In genomic region chr20:39269031-39269461, GRCh38 we compare ENCODE assay signal across 8 cellular contexts.
A peak's percentile ranks its signal among the peaks of the same experiment; 100 is the strongest.
DNase-seq lines count a peak whose midpoint lies in the region; ATAC-seq, FAIRE-seq and TF ChIP-seq lines count a peak whose summit lies in the region.

No MANE protein-coding gene starts in this region.

- H3K79me2 ChIP-seq in endothelial cell of umbilical vein (ENCODE audit: control insufficient read depth, insufficient read depth, low read length), result no peaks in the 10 kb centered on the region

- H3K9ac ChIP-seq in endothelial cell of umbilical vein (replicated peaks; ENCODE audit: extremely low read depth, insufficient read depth, low read length), result no peak overlapping the region

- ATAC-seq in GM18867 (IDR thresholded peaks at IDR 0.05; ENCODE audit: unreplicated experiment) (peak; percentile 62), natural killer cell (peak in 2 of 3 donors; percentile 46 to 78)

- H3K4me2 ChIP-seq in endothelial cell of umbilical vein (ENCODE audit: insufficient read depth, low read length), result no peak overlapping the region

- TF ChIP-seq POLR2A in endothelial cell of umbilical vein (IDR thresholded peaks at IDR 0.05; ENCODE audit: low read depth, low read length) (no peak), uterus (IDR thresholded peaks at IDR 0.05) (no peak)

- no peak overlapping the region for H3K4me3 Mint-ChIP-seq in natural killer cell

- no peaks in the 10 kb centered on the region for H3K27me3 ChIP-seq in endothelial cell of umbilical vein (ENCODE audit: control insufficient read depth in 2 of 2, insufficient read depth in 2 of 2, low read length in 2 of 2)
- H3K27me3 ChIP-seq in uterus, result no peaks in the 10 kb centered on the region

- H3K27me3 Mint-ChIP-seq in natural killer cell (ENCODE audit: low read depth in 2 of 2), result no peaks in the 10 kb centered on the region

- no TSS peak for BruUV-seq in endothelial cell of umbilical vein (replicated peaks; lab: Mats Ljungman, UMichigan)

- H2AFZ ChIP-seq in endothelial cell of umbilical vein (ENCODE audit: low read depth, low read length), result no peak overlapping the region

- DNase-seq in HuH-7 (ENCODE audit: low spot score), result peak; percentile 74
- DNase-seq in UCSD-AML1 (lab: John Stamatoyannopoulos, UW; ENCODE audit: unreplicated experiment), result peak; percentile 46
- no peak for DNase-seq in endothelial cell of umbilical vein (ENCODE audit: low read depth, low spot score)
- DNase-seq in natural killer cell, result no peak
- DNase-seq in uterus, result peak in 1 of 2 donors; percentile 35
- no peak for DNase-seq in central memory CD4-positive, alpha-beta T cell

- FAIRE-seq in endothelial cell of umbilical vein (lab: Jason Lieb, UNC), result peak; percentile 53

- H4K20me1 ChIP-seq in endothelial cell of umbilical vein (replicated peaks; ENCODE audit: control insufficient read depth, extremely low read depth, insufficient read depth, low read length), result no peaks in the 10 kb centered on the region

- no peaks in the 10 kb centered on the region for H3K9me3 Mint-ChIP-seq in natural killer cell

- H3K36me3 ChIP-seq in endothelial cell of umbilical vein (ENCODE audit: control insufficient read depth in 2 of 2, extremely low read depth in 1 of 2, insufficient read depth in 2 of 2, low read length in 2 of 2) (no peaks in the 10 kb centered on the region), uterus (no peaks in the 10 kb centered on the region)

- no peaks in the 10 kb centered on the region for H3K4me1 Mint-ChIP-seq in natural killer cell

- H3K4me3 ChIP-seq in endothelial cell of umbilical vein (replicated peaks in 1 of 3; ENCODE audit: insufficient read depth in 1 of 3, low read depth in 1 of 3, low read length in 3 of 3), result no peak overlapping the region
- no peak overlapping the region for H3K4me3 ChIP-seq in uterus

- H3K27ac ChIP-seq in C4-2B, result no peak overlapping the region
- H3K27ac ChIP-seq in endothelial cell of umbilical vein (ENCODE audit: insufficient read depth, low read depth, low read length), result no peak overlapping the region
- H3K27ac ChIP-seq in uterus, result no peak overlapping the region

- POLR2A ChIA-PET in endothelial cell of umbilical vein (lab: Charles Lee), result interaction anchor here (1.7 to 1.8 kb wide), 2 partner anchors 605 to 1420 kb away, joined by 5 read pairs; partner anchors contain the start of gene MAFB

- H3K4me1 ChIP-seq in endothelial cell of umbilical vein (ENCODE audit: control insufficient read depth, extremely low read depth, insufficient read depth, low read length) (peaks cover 4% of the 10 kb centered on the region), uterus (no peaks in the 10 kb centered on the region)

- CTCF ChIA-PET in endothelial cell of umbilical vein (lab: Charles Lee), result interaction anchor here (0.5 to 9.9 kb wide), 24 partner anchors 10 to 1723 kb away, joined by 3 to 157 read pairs (median 4); partner anchors contain the start of gene MAFB

- H3K36me3 Mint-ChIP-seq in natural killer cell, result no peaks in the 10 kb centered on the region

- no peak overlapping the region for H3K27ac Mint-ChIP-seq in natural killer cell

- H3K9me1 ChIP-seq in endothelial cell of umbilical vein (replicated peaks; ENCODE audit: control insufficient read depth, extremely low read depth, insufficient read depth, low read length), result no peaks in the 10 kb centered on the region

- intact Hi-C loops in endothelial cell of umbilical vein (cut with micrococcal nuclease), result loop anchor here (1.0 to 10.0 kb wide), 7 partner anchors 219 to 1422 kb away; no protein-coding TSS in a partner anchor
- intact Hi-C loops in natural killer cell (cut with micrococcal nuclease), result no loop called here
- intact Hi-C loops in uterus (cut with DNase I; ENCODE audit: low total_unique reads), result no loop called here

- H3K9me3 ChIP-seq in endothelial cell of umbilical vein (replicated peaks; ENCODE audit: control insufficient read depth, insufficient read depth, low read length) (no peaks in the 10 kb centered on the region), uterus (no peaks in the 10 kb centered on the region)

- dilution Hi-C loops in endothelial cell of umbilical vein (cut with MboI; ENCODE audit: extremely low pct_ligation_motif_present, low sequenced_read_pairs), result no loop called here

- TF ChIP-seq CTCF in C4-2B (conservative IDR thresholded peaks at IDR 0.05) (peak; percentile 97), endothelial cell of umbilical vein (IDR thresholded peaks at IDR 0.05; ENCODE audit: extremely low read depth in 1 of 2, insufficient read depth in 1 of 2, low read depth in 1 of 2, low read length in 2 of 2) (peak; percentile 85 to 93), natural killer cell (IDR thresholded peaks at IDR 0.05) (peak; percentile 43), uterus (IDR thresholded peaks at IDR 0.05) (peak; percentile 59 to 74 (median 68))

TF ChIP-seq in endothelial cell of umbilical vein, 7 proteins besides CTCF, POLR2A, EP300 and RAD21:
- TF ChIP-seq JUN (IDR thresholded peaks at IDR 0.05; ENCODE audit: borderline replicate concordance, insufficient read depth, insufficient read length, low read depth) (no peak), MAX (IDR thresholded peaks at IDR 0.05; ENCODE audit: insufficient read depth, insufficient read length) (no peak), POLR2AphosphoS5 (IDR thresholded peaks at IDR 0.05; ENCODE audit: insufficient read depth, low read depth, low read length) (no peak), GATA2 (IDR thresholded peaks at IDR 0.05; ENCODE audit: insufficient read depth, insufficient read length, low read depth, low read length) (no peak), EZH2 (IDR thresholded peaks at IDR 0.05; ENCODE audit: borderline replicate concordance, low read depth, low read length, severe bottlenecking) (no peak), MYC (IDR thresholded peaks at IDR 0.05; ENCODE audit: low read depth, low read length) (no peak), FOS (IDR thresholded peaks at IDR 0.05; ENCODE audit: borderline replicate concordance, insufficient read depth, low read length) (no peak)

Comparison
In these comparisons a context has a peak if more than half of its experiments do, and no peak if none do; other contexts are left out.
1. CTCF ChIP-seq: peak in every context shown above with its lines; median percentile 97 in C4-2B; 89 in endothelial cell of umbilical vein; 68 in uterus; 43 in natural killer cell.
2. DNase-seq: peak in HuH-7 (single experiment) and UCSD-AML1 (single experiment); none in endothelial cell of umbilical vein (single experiment), natural killer cell (single experiment) and central memory CD4-positive, alpha-beta T cell (single experiment).